ENCODE assay signal across 15 cellular contexts in the genomic region with DNA sequence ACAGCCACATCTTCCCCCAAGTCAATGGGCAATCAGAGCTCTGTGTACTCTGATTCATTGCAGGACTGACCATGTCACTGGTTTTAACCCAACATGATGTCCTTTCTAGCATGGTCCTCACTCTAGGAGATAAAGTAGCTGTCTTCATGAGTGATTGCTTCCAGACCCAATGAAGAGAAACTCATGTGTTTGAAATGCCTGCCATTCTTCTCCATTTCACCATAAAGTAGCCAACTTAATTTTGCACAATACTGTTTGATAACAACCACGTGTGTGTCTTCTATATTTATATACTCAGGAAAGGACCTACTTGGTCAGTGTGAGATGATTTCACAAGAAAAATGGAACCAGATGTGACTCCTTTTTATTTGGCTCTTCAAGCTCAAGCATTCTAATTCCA.
"Had no signal": no experiment of that assay in that cellular context is flagged by ENCODE, and none has a peak within 500 bp of the region (broad histone marks: within the 10 kb centered on the region; RNA-seq: fewer than 3 reads in every experiment).

No MANE protein-coding gene starts in this region.

- H3K4me1 ChIP-seq: spleen, transverse colon had no signal

- H3K4me3 ChIP-seq: dorsolateral prefrontal cortex, spleen, transverse colon had no signal

- H3K27ac Mint-ChIP-seq: naive thymus-derived CD4-positive, alpha-beta T cell; stimulated activated memory B cell treated with anti-CD40 and anti-IgM and Interleukin-4, amounts not matched to agents 10 μg/mL and 1 μg/mL and 100 μg/mL, for 72 hours; T-helper 2 cell treated with Interferon-gamma antibody and Interleukin-4, amounts not matched to agents 5 μg/mL and 100 μg/mL, for 36 hours had no signal

- H3K27ac ChIP-seq: dorsolateral prefrontal cortex, spleen, transverse colon had no signal

- H3K27me3 Mint-ChIP-seq: stimulated activated memory B cell treated with anti-CD40 and anti-IgM and Interleukin-4, amounts not matched to agents 10 μg/mL and 1 μg/mL and 100 μg/mL, for 72 hours had no signal

- H3K4me1 Mint-ChIP-seq: stimulated activated memory B cell treated with anti-CD40 and anti-IgM and Interleukin-4, amounts not matched to agents 10 μg/mL and 1 μg/mL and 100 μg/mL, for 72 hours had no signal

- ATAC-seq: activated naive CD4-positive, alpha-beta T cell treated with anti-CD3 and anti-CD28 coated beads, Interleukin-2, amount 50 U/mL, for 72 hours; esophagus mucosa; left colon; naive thymus-derived CD4-positive, alpha-beta T cell; right cardiac atrium; stimulated activated memory B cell treated with anti-CD40 and anti-IgM and Interleukin-4, amounts not matched to agents 10 μg/mL and 1 μg/mL and 100 μg/mL, for 72 hours had no signal

- H3K36me3 Mint-ChIP-seq: activated naive CD4-positive, alpha-beta T cell treated with anti-CD3 and anti-CD28 coated beads, Interleukin-2, amount 50 U/mL, for 72 hours; naive thymus-derived CD4-positive, alpha-beta T cell; stimulated activated memory B cell treated with anti-CD40 and anti-IgM and Interleukin-4, amounts not matched to agents 10 μg/mL and 1 μg/mL and 100 μg/mL, for 72 hours had no signal

- H3K4me3 Mint-ChIP-seq: naive thymus-derived CD4-positive, alpha-beta T cell; stimulated activated memory B cell treated with anti-CD40 and anti-IgM and Interleukin-4, amounts not matched to agents 10 μg/mL and 1 μg/mL and 100 μg/mL, for 72 hours; T-helper 2 cell treated with Interferon-gamma antibody and Interleukin-4, amounts not matched to agents 5 μg/mL and 100 μg/mL, for 36 hours had no signal

- DNase-seq: activated effector memory CD4-positive, alpha-beta T cell treated with Interleukin-2 at 50 U/mL for 16 hours; activated T-cell treated with anti-CD3 and anti-CD28 coated beads, Interleukin-2, amount 50 U/mL, for 1 hour; dorsolateral prefrontal cortex; glutamatergic neuron; left colon; naive thymus-derived CD4-positive, alpha-beta T cell; right cardiac atrium; spleen; stimulated activated CD4-positive, alpha-beta T cell treated with anti-CD3 and anti-CD28 coated beads, Interleukin-1b, Interleukin-23, amount 100 ng/mL, for 48 hours; SW 1271; transverse colon had no signal

- H3K9me3 Mint-ChIP-seq: T-helper 2 cell treated with Interferon-gamma antibody and Interleukin-4, amounts not matched to agents 5 μg/mL and 100 μg/mL, for 36 hours had no signal

- H3K27me3 ChIP-seq: dorsolateral prefrontal cortex, transverse colon had no signal

- H3K36me3 ChIP-seq: spleen, transverse colon had no signal

- H3K9me3 ChIP-seq: spleen, transverse colon had no signal
